9 cellular contexts compared by ENCODE assay signal in genomic region chr7:54995631-54996340, GRCh38. TPM values are rescaled to one million over a fixed set of nuclear protein-coding genes. Genes with fewer than 3 reads are reported as not detected.
DNase-seq lines count a peak whose midpoint lies in the region; ATAC-seq and TF ChIP-seq lines count a peak whose summit lies in the region.
"Had no signal": no experiment of that assay in that cellular context is flagged by ENCODE, and none has a peak within 500 bp of the region (broad histone marks: within the 10 kb centered on the region; RNA-seq: fewer than 3 reads in every experiment).

No MANE protein-coding gene starts in this region.

- no peak overlapping the region for H2AFZ ChIP-seq in fibroblast of lung (ENCODE audit: low read length)

- no peaks in the 10 kb centered on the region for H3K79me2 ChIP-seq in fibroblast of lung (ENCODE audit: control insufficient read depth, insufficient read depth, low read length)

- TF ChIP-seq POLR2A in spleen (IDR thresholded peaks at IDR 0.05): no peak

- H3K27me3 ChIP-seq in fibroblast of lung (ENCODE audit: control insufficient read depth, insufficient read depth, low read length) (no peaks in the 10 kb centered on the region), left lung (no peaks in the 10 kb centered on the region), spleen (replicated peaks in 1 of 7) (no peaks in the 10 kb centered on the region)

- no peaks in the 10 kb centered on the region for H4K20me1 ChIP-seq in fibroblast of lung (ENCODE audit: control insufficient read depth, extremely low read depth, insufficient read depth, low read length)

- ATAC-seq in GM21717 (IDR thresholded peaks at IDR 0.05; ENCODE audit: unreplicated experiment) (peak; percentile 83), left lung (no peak)

- 50 to 61% (median 55%) methylated on average over 5 of the region's 5 CpGs for WGBS in spleen, 5 donors

- no peak overlapping the region for H3K27ac ChIP-seq in fibroblast of lung (ENCODE audit: insufficient read depth, low read length)
- H3K27ac ChIP-seq in left lung: no peak overlapping the region
- H3K27ac ChIP-seq in spleen: no peak overlapping the region
- H3K27ac ChIP-seq: KMS-11 had no signal

- H3K9ac ChIP-seq in fibroblast of lung (ENCODE audit: insufficient read depth, low read length): no peak overlapping the region
- H3K9ac ChIP-seq: KMS-11 had no signal

- H3K9me3 ChIP-seq in fibroblast of lung (ENCODE audit: control insufficient read depth, insufficient read depth, low read depth, low read length): no peaks in the 10 kb centered on the region
- no peaks in the 10 kb centered on the region for H3K9me3 ChIP-seq in left lung
- H3K9me3 ChIP-seq in spleen: no peaks in the 10 kb centered on the region

- H3K36me3 ChIP-seq in fibroblast of lung (ENCODE audit: control insufficient read depth, insufficient read depth, low read length): no peaks in the 10 kb centered on the region
- no peaks in the 10 kb centered on the region for H3K36me3 ChIP-seq in left lung
- no peaks in the 10 kb centered on the region for H3K36me3 ChIP-seq in spleen

- peak; percentile 34 for DNase-seq in GM04503 (ENCODE audit: low read depth)
- DNase-seq in M059J (ENCODE audit: low read depth): peak; percentile 93
- peak in 1 of 2 donors; percentile 84 for DNase-seq in fibroblast of lung (ENCODE audit: low read depth in 2 of 2)
- no peak for DNase-seq in left lung
- DNase-seq in KG1 (lab: John Stamatoyannopoulos, UW): no peak
- DNase-seq in spleen: no peak
- no peak for DNase-seq in NCI-H1417 (lab: John Stamatoyannopoulos, UW)

- H3K4me3 ChIP-seq in fibroblast of lung (replicated peaks in 1 of 4; ENCODE audit: control extremely low read depth in 1 of 4, insufficient read depth in 1 of 4, low read depth in 3 of 4, low read length in 4 of 4): no peak overlapping the region
- H3K4me3 ChIP-seq in left lung: no peak overlapping the region
- no peak overlapping the region for H3K4me3 ChIP-seq in spleen

- H3K4me1 ChIP-seq in fibroblast of lung (ENCODE audit: control insufficient read depth, extremely low read depth, insufficient read depth, low read length) (peaks cover 4% of the 10 kb centered on the region), left lung (no peaks in the 10 kb centered on the region), spleen (no peaks in the 10 kb centered on the region)

- intact Hi-C loops in left lung (cut with DNase I): no loop called here
- intact Hi-C loops in spleen (cut with DNase I; ENCODE audit: low total_unique reads): no loop called here

- H3K4me2 ChIP-seq in fibroblast of lung (ENCODE audit: extremely low read depth, insufficient read depth, low read length): peak overlapping the region; percentile 8
- H3K4me2 ChIP-seq: KMS-11 had no signal

- TF ChIP-seq CTCF in fibroblast of lung (conservative IDR thresholded peaks at IDR 0.05 in 1 of 2, IDR thresholded peaks at IDR 0.05 in 1 of 2; ENCODE audit: low read depth in 1 of 2, low read length in 2 of 2) (no peak), left lung (IDR thresholded peaks at IDR 0.05) (no peak), spleen (IDR thresholded peaks at IDR 0.05 in 8 of 11, conservative IDR thresholded peaks at IDR 0.05 in 3 of 11) (no peak)

RNA-seq across cellular contexts. Expression of gene EGFR, which starts 23.0 kb away (rescaled TPM):
- total RNA-seq in M059J (2014; rRNA removed; shearing (Covaris generic)): 28.7 and 51.4 TPM in 2 replicates
- total RNA-seq in fibroblast of lung (36.0 and 55.3 TPM in 2 replicates), left lung (10 to 100 TPM; 76.5 to 79.3 TPM), spleen (10 to 100 TPM; 15.1 to 35.2 (median 27.9) TPM)
- polyA plus RNA-seq in fibroblast of lung (62.7 and 62.8 TPM in 2 replicates), spleen (1 to 10 TPM; 1.1 to 2.3 (median 1.6) TPM)
- 39.9 and 51.2 TPM in 2 replicates for polyA plus RNA-seq in fibroblast of lung (2012)
- 205 and 211 TPM in 2 replicates for polyA minus RNA-seq in fibroblast of lung (ENCODE audit: low replicate concordance)

Comparison
In these comparisons a context has a peak if more than half of its experiments do, and no peak if none do; other contexts are left out.
1. DNase-seq: peak in GM04503 (single experiment) and M059J (single experiment); none in left lung (0 of 2), KG1 (single experiment), spleen (single experiment) and NCI-H1417 (0 of 3).